ENCODE assay signal across 8 cellular contexts in genomic region chr12:80702889-80703605, GRCh38. TPM values are rescaled to one million over a fixed set of nuclear protein-coding genes. Genes with fewer than 3 reads are reported as not detected.
DNase-seq lines count a peak whose midpoint lies in the region; ATAC-seq and TF ChIP-seq lines count a peak whose summit lies in the region.

No MANE protein-coding gene starts in this region.

- ATAC-seq in GM21390 (IDR thresholded peaks at IDR 0.05; ENCODE audit: unreplicated experiment), result peak; percentile 82
- peak; percentile 85 for ATAC-seq in HG03565 (IDR thresholded peaks at IDR 0.05; ENCODE audit: unreplicated experiment)

- no peak overlapping the region for H3K4me3 ChIP-seq in AG09309 (ENCODE audit: control insufficient read depth, low read depth, low read length)
- peak overlapping the region in 2 of 3 donors; percentile 18 to 45 for H3K4me3 ChIP-seq in breast epithelium
- H3K4me3 ChIP-seq in spleen, result no peak overlapping the region

- TF ChIP-seq POLR2A in breast epithelium (IDR thresholded peaks at IDR 0.05) (no peak), spleen (IDR thresholded peaks at IDR 0.05) (no peak)

- intact Hi-C loops in breast epithelium (cut with DNase I; ENCODE audit: low total_unique reads), result no loop called here
- intact Hi-C loops in spleen (cut with DNase I; ENCODE audit: low total_unique reads), result no loop called here

- no peaks in the 10 kb centered on the region for H3K36me3 ChIP-seq in breast epithelium
- no peaks in the 10 kb centered on the region for H3K36me3 ChIP-seq in spleen

- no peaks in the 10 kb centered on the region for H3K9me3 Mint-ChIP-seq in progenitor cell of endocrine pancreas (ENCODE audit: low read depth)

- H3K27me3 ChIP-seq in breast epithelium (peaks cover 0 to 5% of the 10 kb centered on the region in 2 donors), spleen (replicated peaks in 1 of 7) (peaks cover 0 to 10% (median 5%) of the 10 kb centered on the region in 7 donors)

- H3K4me1 Mint-ChIP-seq in progenitor cell of endocrine pancreas (ENCODE audit: low read depth), result peaks cover 10% of the 10 kb centered on the region

- 48 to 63% (median 58%) methylated on average over 10 of the region's 10 CpGs for WGBS in spleen, 5 donors

- peaks cover 30% of the 10 kb centered on the region for H3K27me3 Mint-ChIP-seq in progenitor cell of endocrine pancreas

- DNase-seq in AG09309 (ENCODE audit: low read depth) (peak; percentile 24), breast epithelium (ENCODE audit: low spot score in 2 of 2) (no peak), progenitor cell of endocrine pancreas (ENCODE audit: low spot score, unreplicated experiment) (no peak), HuH-7.5 (ENCODE audit: low spot score) (no peak), spleen (no peak)
- DNase-seq in stimulated activated CD4-positive, alpha-beta T cell treated with anti-CD3 and anti-CD28 coated beads, Interleukin-2, amount 100 ng/mL, for 24 hours, result no peak

- TF ChIP-seq CTCF in AG09309 (IDR thresholded peaks at IDR 0.05; ENCODE audit: control insufficient read depth, insufficient read depth, low read depth, low read length, missing control alignments), result no peak
- TF ChIP-seq CTCF in breast epithelium (IDR thresholded peaks at IDR 0.05), result no peak
- TF ChIP-seq CTCF in progenitor cell of endocrine pancreas (IDR thresholded peaks at IDR 0.05; ENCODE audit: unreplicated experiment), result no peak
- no peak for TF ChIP-seq CTCF in spleen (IDR thresholded peaks at IDR 0.05 in 8 of 11, conservative IDR thresholded peaks at IDR 0.05 in 3 of 11)

- no peaks in the 10 kb centered on the region for H3K36me3 Mint-ChIP-seq in progenitor cell of endocrine pancreas (ENCODE audit: insufficient read depth)

- H3K27ac ChIP-seq in breast epithelium (no peak overlapping the region), spleen (no peak overlapping the region)

- H3K4me1 ChIP-seq in breast epithelium, result no peaks in the 10 kb centered on the region
- peaks cover 0 to under 1% (median 0%) of the 10 kb centered on the region in 6 donors for H3K4me1 ChIP-seq in spleen

- no peaks in the 10 kb centered on the region for H3K9me3 ChIP-seq in breast epithelium
- no peaks in the 10 kb centered on the region for H3K9me3 ChIP-seq in spleen

- peak overlapping the region; percentile 12 for H3K27ac Mint-ChIP-seq in progenitor cell of endocrine pancreas

- H3K4me3 Mint-ChIP-seq in progenitor cell of endocrine pancreas (ENCODE audit: low read depth), result no peak overlapping the region

RNA-seq across cellular contexts. Expression of gene MYF6, which starts 4.4 kb away (rescaled TPM):
- total RNA-seq in breast epithelium (not detected), progenitor cell of endocrine pancreas (0.33 TPM in 1 of 2 replicates, not detected in the other), spleen (not detected)
- polyA plus RNA-seq in spleen, result under 1 TPM in 2 of 3 donors, not detected in 1; 0.03 to 0.04 TPM

RNA-seq across cellular contexts. Expression of gene MYF5, which starts 13.7 kb away (rescaled TPM):
- not detected for total RNA-seq in breast epithelium
- not detected in 2 replicates for total RNA-seq in progenitor cell of endocrine pancreas
- not detected for total RNA-seq in spleen
- polyA plus RNA-seq in spleen, result not detected

Comparison
In these comparisons a context has a peak if more than half of its experiments do, and no peak if none do; other contexts are left out.
1. H3K4me3 ChIP-seq: peak in breast epithelium (2 of 3); none in AG09309 (single experiment) and spleen (0 of 8).